ENCODE assay signal across 16 cellular contexts in genomic region chr10:71280216-71280615, GRCh38.
"Had no signal": no experiment of that assay in that cellular context is flagged by ENCODE, and none has a peak within 500 bp of the region (broad histone marks: within the 10 kb centered on the region; RNA-seq: fewer than 3 reads in every experiment).

No MANE protein-coding gene starts in this region.

- ATAC-seq: activated naive CD8-positive, alpha-beta T cell treated with anti-CD3 and anti-CD28 coated beads, Interleukin-2, amount 50 U/mL, for 24 hours; foreskin keratinocyte; left ventricle myocardium superior; naive thymus-derived CD8-positive, alpha-beta T cell; T-cell; upper lobe of right lung had no signal

- H3K27me3 ChIP-seq: foreskin keratinocyte, testis, upper lobe of right lung had no signal

- H3K4me1 Mint-ChIP-seq: activated naive CD8-positive, alpha-beta T cell treated with anti-CD3 and anti-CD28 coated beads, Interleukin-2, amount 50 U/mL, for 24 hours had no signal

- H3K4me3 Mint-ChIP-seq: activated naive CD8-positive, alpha-beta T cell treated with anti-CD3 and anti-CD28 coated beads, Interleukin-2, amount 50 U/mL, for 24 hours; memory B cell; naive thymus-derived CD8-positive, alpha-beta T cell; stimulated activated naive CD8-positive, alpha-beta T cell treated with anti-CD3 and anti-CD28 coated beads, Interleukin-15, Interleukin-2, amounts not matched to agents 100 ng/mL and 50 ng/mL, for 24 hours; T-cell had no signal

- H3K9me3 ChIP-seq: testis, upper lobe of right lung had no signal

- H3K36me3 ChIP-seq: upper lobe of right lung had no signal

- H3K4me3 ChIP-seq: skin epidermis, testis, upper lobe of right lung had no signal

- H3K27ac ChIP-seq: foreskin keratinocyte, skin epidermis, testis, upper lobe of right lung had no signal

- H3K27ac Mint-ChIP-seq: activated naive CD8-positive, alpha-beta T cell treated with anti-CD3 and anti-CD28 coated beads, Interleukin-2, amount 50 U/mL, for 24 hours; memory B cell; naive thymus-derived CD8-positive, alpha-beta T cell; T-cell had no signal

- H3K9me3 Mint-ChIP-seq: activated naive CD8-positive, alpha-beta T cell treated with anti-CD3 and anti-CD28 coated beads, Interleukin-2, amount 50 U/mL, for 24 hours; memory B cell; naive thymus-derived CD8-positive, alpha-beta T cell; stimulated activated naive CD8-positive, alpha-beta T cell treated with anti-CD3 and anti-CD28 coated beads, Interleukin-15, Interleukin-2, amounts not matched to agents 100 ng/mL and 50 ng/mL, for 24 hours; T-cell had no signal

- H3K4me1 ChIP-seq: foreskin keratinocyte, testis, upper lobe of right lung had no signal

- H3K27me3 Mint-ChIP-seq: activated naive CD8-positive, alpha-beta T cell treated with anti-CD3 and anti-CD28 coated beads, Interleukin-2, amount 50 U/mL, for 24 hours; naive thymus-derived CD8-positive, alpha-beta T cell; stimulated activated naive CD8-positive, alpha-beta T cell treated with anti-CD3 and anti-CD28 coated beads, Interleukin-15, Interleukin-2, amounts not matched to agents 100 ng/mL and 50 ng/mL, for 24 hours had no signal

- DNase-seq: activated CD4-positive, CD25-positive, alpha-beta regulatory T cell treated with anti-CD3 and anti-CD28 coated beads, Interleukin-2, amount 50 U/mL, for 72 hours; activated naive CD4-positive, alpha-beta T cell treated with Interleukin-2 at 50 U/mL for 16 hours; activated naive CD8-positive, alpha-beta T cell treated with anti-CD3 and anti-CD28 coated beads, Interleukin-2, amount 50 U/mL, for 24 hours; aorta; foreskin keratinocyte; left ventricle myocardium superior; naive thymus-derived CD8-positive, alpha-beta T cell; stimulated activated CD4-positive, alpha-beta T cell treated with anti-CD3 and anti-CD28 coated beads, Interleukin-4, amount 100 ng/mL, for 4 hours; stimulated activated CD8-positive, alpha-beta memory T cell treated with anti-CD3 and anti-CD28 coated beads, Interleukin-4, amount 100 ng/mL, for 48 hours; T-cell; T-helper 9 cell; testis; upper lobe of right lung had no signal

- H3K36me3 Mint-ChIP-seq: memory B cell; naive thymus-derived CD8-positive, alpha-beta T cell; T-cell had no signal
